ENCODE assay signal across 10 cellular contexts in genomic region chr11:72576196-72576595, GRCh38.
A peak's percentile ranks its signal among the peaks of the same experiment; 100 is the strongest.
DNase-seq lines count a peak whose midpoint lies in the region; ATAC-seq and TF ChIP-seq lines count a peak whose summit lies in the region.
"Had no signal": no experiment of that assay in that cellular context is flagged by ENCODE, and none has a peak within 500 bp of the region (broad histone marks: within the 10 kb centered on the region; RNA-seq: fewer than 3 reads in every experiment).

No MANE protein-coding gene starts in this region.

- peaks cover 15% of the 10 kb centered on the region for H3K4me1 Mint-ChIP-seq in CD14-positive monocyte
- H3K4me1 Mint-ChIP-seq in activated CD8-positive, alpha-beta T cell treated with anti-CD3 and anti-CD28 coated beads for 36 hours (ENCODE audit: low read depth) = no peaks in the 10 kb centered on the region

- H3K4me3 ChIP-seq in H7 (ENCODE audit: insufficient read depth, low read depth, low read length) = no peak overlapping the region
- H3K4me3 ChIP-seq: A549 had no signal

- intact Hi-C loops in CD14-positive monocyte (cut with micrococcal nuclease) (loop anchor here in 1 of 2 donors (5.0 kb wide), 1 partner anchor 104 kb away; no protein-coding TSS in a partner anchor), posterior vena cava (cut with DNase I) (loop anchor here (10.0 kb wide), 1 partner anchor 101 kb away; no protein-coding TSS in a partner anchor)
- intact Hi-C loops in activated CD8-positive, alpha-beta T cell treated with anti-CD3 and anti-CD28 coated beads for 36 hours (cut with micrococcal nuclease) = no loop called here

- no peak for TF ChIP-seq CTCF in CD14-positive monocyte (IDR thresholded peaks at IDR 0.05)
- no peak for TF ChIP-seq CTCF in activated CD8-positive, alpha-beta T cell treated with anti-CD3 and anti-CD28 coated beads for 36 hours (IDR thresholded peaks at IDR 0.05)

- H3K9me3 Mint-ChIP-seq in CD14-positive monocyte = peaks cover 0 to 6% (median 0%) of the 10 kb centered on the region in 7 donors
- H3K9me3 Mint-ChIP-seq in activated CD8-positive, alpha-beta T cell treated with anti-CD3 and anti-CD28 coated beads for 36 hours = no peaks in the 10 kb centered on the region
- H3K9me3 Mint-ChIP-seq: CD8-positive, alpha-beta memory T cell had no signal

- ATAC-seq in activated CD8-positive, alpha-beta T cell treated with anti-CD3 and anti-CD28 coated beads for 36 hours = no peak
- ATAC-seq: A549 had no signal

- CTCF ChIA-PET in activated CD8-positive, alpha-beta T cell treated with anti-CD3 and anti-CD28 coated beads for 36 hours (lab: Charles Lee) = no interaction called here

- H3K27me3 ChIP-seq in H7 (ENCODE audit: control insufficient read depth, insufficient read depth, low read length) = peaks cover under 1% of the 10 kb centered on the region; the same call in 1 of the 2 replicates

- no peaks in the 10 kb centered on the region for H3K36me3 ChIP-seq in H7 (replicated peaks; ENCODE audit: control insufficient read depth, insufficient read depth, low read length)

- POLR2A ChIA-PET in activated CD8-positive, alpha-beta T cell treated with anti-CD3 and anti-CD28 coated beads for 36 hours (lab: Charles Lee) = no interaction called here

- H3K27ac Mint-ChIP-seq in CD14-positive monocyte = no peak overlapping the region
- no peak overlapping the region for H3K27ac Mint-ChIP-seq in activated CD8-positive, alpha-beta T cell treated with anti-CD3 and anti-CD28 coated beads for 36 hours
- H3K27ac Mint-ChIP-seq: CD8-positive, alpha-beta memory T cell had no signal

- peaks cover 15 to 27% (median 22%) of the 10 kb centered on the region in 3 donors for H3K27me3 Mint-ChIP-seq in CD14-positive monocyte (ENCODE audit: low read depth in 3 of 3)
- peaks cover 12% of the 10 kb centered on the region for H3K27me3 Mint-ChIP-seq in activated CD8-positive, alpha-beta T cell treated with anti-CD3 and anti-CD28 coated beads for 36 hours

- peak; percentile 21 for DNase-seq in CD14-positive monocyte (ENCODE audit: low spot score)
- DNase-seq in H7 = peak; percentile 30
- DNase-seq in islet precursor cell = peak; percentile 35
- DNase-seq in posterior vena cava (ENCODE audit: low spot score) = peak; percentile 25
- DNase-seq in NCI-H187 treated with DMSO at 0.1 percent for 48 hours (lab: John Stamatoyannopoulos, UW) = no peak
- DNase-seq in DMS153 (lab: John Stamatoyannopoulos, UW) = no peak
- no peak for DNase-seq in activated CD8-positive, alpha-beta T cell treated with anti-CD3 and anti-CD28 coated beads for 36 hours
- no peak for DNase-seq in T-helper 1 cell

- H3K36me3 Mint-ChIP-seq in CD14-positive monocyte = peaks cover 0 to 1% of the 10 kb centered on the region in 2 donors
- H3K36me3 Mint-ChIP-seq in activated CD8-positive, alpha-beta T cell treated with anti-CD3 and anti-CD28 coated beads for 36 hours (ENCODE audit: low read depth) = no peaks in the 10 kb centered on the region
- H3K36me3 Mint-ChIP-seq: CD8-positive, alpha-beta memory T cell had no signal

- H3K4me3 Mint-ChIP-seq in CD14-positive monocyte = no peak overlapping the region
- H3K4me3 Mint-ChIP-seq in activated CD8-positive, alpha-beta T cell treated with anti-CD3 and anti-CD28 coated beads for 36 hours = no peak overlapping the region
- H3K4me3 Mint-ChIP-seq: CD8-positive, alpha-beta memory T cell had no signal

Comparison
In these comparisons a context has a peak if more than half of its experiments do, and no peak if none do; other contexts are left out.
1. DNase-seq: peak in CD14-positive monocyte (single experiment), H7 (single experiment), islet precursor cell (single experiment) and posterior vena cava (single experiment); none in NCI-H187 treated with DMSO at 0.1 percent for 48 hours (single experiment), DMS153 (single experiment), activated CD8-positive, alpha-beta T cell treated with anti-CD3 and anti-CD28 coated beads for 36 hours (single experiment) and T-helper 1 cell (0 of 5).